Comparison of ENCODE assay signal across 1 cellular context in the genomic region with DNA sequence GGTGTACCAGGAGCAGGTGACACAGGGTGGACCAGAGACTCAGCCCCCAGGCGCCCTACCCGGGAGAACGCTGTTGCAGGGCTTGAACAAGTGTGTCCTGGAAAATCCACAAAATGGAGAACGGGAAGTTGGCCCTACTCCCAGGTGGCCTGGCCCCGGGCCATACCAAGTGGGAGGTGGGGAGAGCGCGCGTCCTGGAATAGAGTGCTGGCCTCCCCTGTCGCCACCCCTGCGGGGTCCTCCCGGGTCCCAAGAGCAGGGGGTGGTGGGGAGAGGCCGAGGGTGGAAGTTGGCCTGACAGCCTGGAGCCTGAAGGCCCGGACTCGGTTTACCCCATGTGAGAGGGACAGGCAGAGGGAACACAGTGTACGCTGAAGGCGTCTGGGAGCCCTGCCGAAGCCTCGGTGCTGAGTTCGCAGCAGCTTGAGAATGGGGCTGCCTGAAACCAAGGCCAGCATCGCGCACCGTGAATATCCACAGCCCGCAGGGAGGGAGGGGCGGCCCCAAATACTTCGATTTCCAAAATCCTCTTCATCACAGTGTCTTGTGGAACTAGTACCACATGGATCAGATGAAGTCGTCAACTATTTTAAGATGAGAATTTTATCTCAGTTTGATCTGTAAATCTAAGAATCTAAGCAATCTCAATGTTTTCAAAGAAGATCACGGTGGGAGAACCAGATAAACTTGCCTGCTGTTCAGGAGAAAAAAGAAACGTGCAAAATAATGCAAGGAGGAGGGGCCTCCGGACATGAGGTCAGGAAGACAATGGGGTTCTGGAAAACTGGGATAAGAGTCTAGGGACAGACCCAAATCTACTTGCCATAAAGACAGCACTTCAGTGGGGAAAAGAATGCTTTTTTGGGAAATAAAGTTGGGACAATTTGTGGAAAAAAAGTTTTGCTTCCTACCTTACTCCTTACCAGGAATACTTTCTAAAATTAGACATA.
TF ChIP-seq lines count a peak whose summit lies in the region.

No MANE protein-coding gene starts in this region.

TF ChIP-seq in HEK293, 187 proteins besides CTCF, POLR2A, EP300 and RAD21 (continued from another document):
- TF ChIP-seq, protein P1, sequence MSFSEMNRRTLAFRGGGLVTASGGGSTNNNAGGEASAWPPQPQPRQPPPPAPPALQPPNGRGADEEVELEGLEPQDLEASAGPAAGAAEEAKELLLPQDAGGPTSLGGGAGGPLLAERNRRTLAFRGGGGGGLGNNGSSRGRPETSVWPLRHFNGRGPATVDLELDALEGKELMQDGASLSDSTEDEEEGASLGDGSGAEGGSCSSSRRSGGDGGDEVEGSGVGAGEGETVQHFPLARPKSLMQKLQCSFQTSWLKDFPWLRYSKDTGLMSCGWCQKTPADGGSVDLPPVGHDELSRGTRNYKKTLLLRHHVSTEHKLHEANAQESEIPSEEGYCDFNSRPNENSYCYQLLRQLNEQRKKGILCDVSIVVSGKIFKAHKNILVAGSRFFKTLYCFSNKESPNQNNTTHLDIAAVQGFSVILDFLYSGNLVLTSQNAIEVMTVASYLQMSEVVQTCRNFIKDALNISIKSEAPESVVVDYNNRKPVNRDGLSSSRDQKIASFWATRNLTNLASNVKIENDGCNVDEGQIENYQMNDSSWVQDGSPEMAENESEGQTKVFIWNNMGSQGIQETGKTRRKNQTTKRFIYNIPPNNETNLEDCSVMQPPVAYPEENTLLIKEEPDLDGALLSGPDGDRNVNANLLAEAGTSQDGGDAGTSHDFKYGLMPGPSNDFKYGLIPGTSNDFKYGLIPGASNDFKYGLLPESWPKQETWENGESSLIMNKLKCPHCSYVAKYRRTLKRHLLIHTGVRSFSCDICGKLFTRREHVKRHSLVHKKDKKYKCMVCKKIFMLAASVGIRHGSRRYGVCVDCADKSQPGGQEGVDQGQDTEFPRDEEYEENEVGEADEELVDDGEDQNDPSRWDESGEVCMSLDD (tag by site-specific recombination; IDR thresholded peaks at IDR 0.05): no peak
- peak; percentile 92; the same call in 1 of the 2 replicates for TF ChIP-seq ZNF600 (tag by site-specific recombination; IDR thresholded peaks at IDR 0.05)
- TF ChIP-seq ZNF202 (tag by site-specific recombination; IDR thresholded peaks at IDR 0.05; ENCODE audit: borderline replicate concordance): no peak
- TF ChIP-seq KLF10 (tag by site-specific recombination; IDR thresholded peaks at IDR 0.05): no peak
- no peak for TF ChIP-seq ZNF530 (tag by site-specific recombination; IDR thresholded peaks at IDR 0.05; ENCODE audit: low read depth)
- TF ChIP-seq, protein P2, sequence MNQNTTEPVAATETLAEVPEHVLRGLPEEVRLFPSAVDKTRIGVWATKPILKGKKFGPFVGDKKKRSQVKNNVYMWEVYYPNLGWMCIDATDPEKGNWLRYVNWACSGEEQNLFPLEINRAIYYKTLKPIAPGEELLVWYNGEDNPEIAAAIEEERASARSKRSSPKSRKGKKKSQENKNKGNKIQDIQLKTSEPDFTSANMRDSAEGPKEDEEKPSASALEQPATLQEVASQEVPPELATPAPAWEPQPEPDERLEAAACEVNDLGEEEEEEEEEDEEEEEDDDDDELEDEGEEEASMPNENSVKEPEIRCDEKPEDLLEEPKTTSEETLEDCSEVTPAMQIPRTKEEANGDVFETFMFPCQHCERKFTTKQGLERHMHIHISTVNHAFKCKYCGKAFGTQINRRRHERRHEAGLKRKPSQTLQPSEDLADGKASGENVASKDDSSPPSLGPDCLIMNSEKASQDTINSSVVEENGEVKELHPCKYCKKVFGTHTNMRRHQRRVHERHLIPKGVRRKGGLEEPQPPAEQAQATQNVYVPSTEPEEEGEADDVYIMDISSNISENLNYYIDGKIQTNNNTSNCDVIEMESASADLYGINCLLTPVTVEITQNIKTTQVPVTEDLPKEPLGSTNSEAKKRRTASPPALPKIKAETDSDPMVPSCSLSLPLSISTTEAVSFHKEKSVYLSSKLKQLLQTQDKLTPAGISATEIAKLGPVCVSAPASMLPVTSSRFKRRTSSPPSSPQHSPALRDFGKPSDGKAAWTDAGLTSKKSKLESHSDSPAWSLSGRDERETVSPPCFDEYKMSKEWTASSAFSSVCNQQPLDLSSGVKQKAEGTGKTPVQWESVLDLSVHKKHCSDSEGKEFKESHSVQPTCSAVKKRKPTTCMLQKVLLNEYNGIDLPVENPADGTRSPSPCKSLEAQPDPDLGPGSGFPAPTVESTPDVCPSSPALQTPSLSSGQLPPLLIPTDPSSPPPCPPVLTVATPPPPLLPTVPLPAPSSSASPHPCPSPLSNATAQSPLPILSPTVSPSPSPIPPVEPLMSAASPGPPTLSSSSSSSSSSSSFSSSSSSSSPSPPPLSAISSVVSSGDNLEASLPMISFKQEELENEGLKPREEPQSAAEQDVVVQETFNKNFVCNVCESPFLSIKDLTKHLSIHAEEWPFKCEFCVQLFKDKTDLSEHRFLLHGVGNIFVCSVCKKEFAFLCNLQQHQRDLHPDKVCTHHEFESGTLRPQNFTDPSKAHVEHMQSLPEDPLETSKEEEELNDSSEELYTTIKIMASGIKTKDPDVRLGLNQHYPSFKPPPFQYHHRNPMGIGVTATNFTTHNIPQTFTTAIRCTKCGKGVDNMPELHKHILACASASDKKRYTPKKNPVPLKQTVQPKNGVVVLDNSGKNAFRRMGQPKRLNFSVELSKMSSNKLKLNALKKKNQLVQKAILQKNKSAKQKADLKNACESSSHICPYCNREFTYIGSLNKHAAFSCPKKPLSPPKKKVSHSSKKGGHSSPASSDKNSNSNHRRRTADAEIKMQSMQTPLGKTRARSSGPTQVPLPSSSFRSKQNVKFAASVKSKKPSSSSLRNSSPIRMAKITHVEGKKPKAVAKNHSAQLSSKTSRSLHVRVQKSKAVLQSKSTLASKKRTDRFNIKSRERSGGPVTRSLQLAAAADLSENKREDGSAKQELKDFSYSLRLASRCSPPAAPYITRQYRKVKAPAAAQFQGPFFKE (tag by site-specific recombination; IDR thresholded peaks at IDR 0.05; ENCODE audit: borderline replicate concordance): no peak
- TF ChIP-seq ZNF248 (tag by site-specific recombination; IDR thresholded peaks at IDR 0.05): no peak
- TF ChIP-seq ZNF114 (tag by site-specific recombination; IDR thresholded peaks at IDR 0.05): no peak
- TF ChIP-seq ZNF140 (tag by site-specific recombination; IDR thresholded peaks at IDR 0.05): no peak
